Comparison of ENCODE assay signal across 1 cellular context in genomic region chr20:32207626-32208498, GRCh38.
TF ChIP-seq lines count a peak whose summit lies in the region.

Gene PLAGL2, minus strand, starts transcription at chr20:32207743. Its CDS starts 5,565 bp downstream, at chr20:32202178.
Gene POFUT1, plus strand, starts transcription at chr20:32207880. Its CDS starts 62 bp downstream, at chr20:32207942.

TF ChIP-seq in GM12878, 131 proteins besides CTCF, POLR2A, EP300 and RAD21 (continued from another document):
- TF ChIP-seq E4F1 (IDR thresholded peaks at IDR 0.05; ENCODE audit: borderline replicate concordance, partially characterized antibody) (no peak), ZZZ3 (IDR thresholded peaks at IDR 0.05; ENCODE audit: control insufficient read depth, insufficient read length, low read depth) (no peak), SMC3 (IDR thresholded peaks at IDR 0.05; ENCODE audit: borderline replicate concordance, low read length) (0 out of 2 replicates have a peak, but pooled peaks have one; percentile 14), RELB (IDR thresholded peaks at IDR 0.05; ENCODE audit: low read depth) (no peak; the same call in 1 of the 2 replicates), FOS (IDR thresholded peaks at IDR 0.05; ENCODE audit: borderline replicate concordance, extremely low read depth, insufficient read length) (no peak), RB1 (IDR thresholded peaks at IDR 0.05; ENCODE audit: borderline replicate concordance) (peak; percentile 92), MXI1 (IDR thresholded peaks at IDR 0.05; ENCODE audit: low read depth, low read length) (peak; percentile 87), ESRRA (IDR thresholded peaks at IDR 0.05; ENCODE audit: low read length) (no peak), BHLHE40 (IDR thresholded peaks at IDR 0.05; ENCODE audit: borderline replicate concordance in 1 of 2, low read depth in 2 of 2, low read length in 1 of 2) (peak; percentile 45 to 72; a peak in 3 of 4 replicates)
